Comparison of ENCODE assay signal across 1 cellular context in the genomic region with DNA sequence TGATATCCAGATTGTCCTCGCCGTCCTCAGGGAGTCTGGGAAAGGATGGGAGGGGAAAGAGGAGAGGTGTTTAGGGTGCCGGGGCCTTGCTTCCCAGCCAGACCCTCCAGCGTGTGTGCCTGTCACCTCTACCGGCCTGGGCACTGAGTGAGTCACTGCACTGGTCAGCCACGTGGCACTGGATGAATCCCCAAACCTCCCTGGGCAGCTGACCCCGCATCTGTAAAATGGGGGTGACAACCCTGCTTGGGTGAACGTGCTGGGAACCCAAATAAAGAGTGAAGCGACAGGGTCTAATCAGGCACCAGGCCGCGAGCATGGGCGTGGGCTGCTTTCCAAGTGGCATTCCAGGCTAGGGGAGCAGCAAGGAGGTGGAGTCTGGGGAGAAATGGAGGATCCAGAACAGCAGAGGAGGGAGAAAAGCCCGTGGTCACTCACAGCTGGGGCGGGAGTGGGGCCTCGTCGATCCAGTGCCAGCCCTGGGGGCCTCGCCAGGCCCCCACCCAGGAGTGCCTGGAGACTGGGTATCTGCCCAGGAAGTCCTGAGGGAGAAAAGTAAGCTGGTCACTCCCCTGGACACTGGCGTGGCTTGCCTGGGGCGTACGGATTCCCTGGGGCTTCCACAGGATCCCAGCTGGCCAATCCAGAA.
TF ChIP-seq lines count a peak whose summit lies in the region.

No MANE protein-coding gene starts in this region.

TF ChIP-seq in WTC11, 78 proteins besides CTCF, POLR2A, EP300 and RAD21:
- TF ChIP-seq NR3C1 (CRISPR knock-in tag; conservative IDR thresholded peaks at IDR 0.05; ENCODE audit: low read depth), result no peak
